Comparison of ENCODE assay signal across 1 cellular context in the genomic region with DNA sequence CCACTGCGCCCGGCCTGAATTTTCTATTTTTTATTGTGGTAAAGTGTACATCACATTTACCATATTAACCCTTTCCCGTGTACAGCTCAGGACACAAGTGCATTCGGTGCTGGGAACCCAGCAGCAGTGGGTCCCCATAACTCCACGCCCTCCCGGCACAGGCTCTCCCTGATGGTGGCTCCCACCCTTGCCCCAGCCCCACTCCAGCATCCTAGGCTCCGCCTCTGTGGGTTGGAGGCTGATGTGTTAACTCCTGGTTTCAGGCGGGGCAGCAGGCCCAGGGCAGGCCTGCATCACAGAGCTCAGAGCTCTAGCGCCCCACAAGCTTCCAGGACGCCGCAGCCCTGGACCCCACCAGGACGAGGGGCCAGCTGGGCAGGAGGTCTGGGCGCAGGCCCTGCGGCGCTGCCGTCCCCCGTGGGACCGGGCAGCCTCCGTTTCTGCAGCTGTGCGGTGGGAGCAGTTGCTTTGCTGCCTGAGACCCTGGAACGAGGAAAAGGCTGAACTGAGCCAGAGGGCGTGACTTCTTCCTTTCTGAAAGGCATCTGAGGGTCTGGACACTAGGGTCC.
TF ChIP-seq lines count a peak whose summit lies in the region.

No MANE protein-coding gene starts in this region.

TF ChIP-seq in GM23338, 12 proteins besides CTCF, POLR2A, EP300 and RAD21 (continued from another document):
- TF ChIP-seq, protein P1, sequence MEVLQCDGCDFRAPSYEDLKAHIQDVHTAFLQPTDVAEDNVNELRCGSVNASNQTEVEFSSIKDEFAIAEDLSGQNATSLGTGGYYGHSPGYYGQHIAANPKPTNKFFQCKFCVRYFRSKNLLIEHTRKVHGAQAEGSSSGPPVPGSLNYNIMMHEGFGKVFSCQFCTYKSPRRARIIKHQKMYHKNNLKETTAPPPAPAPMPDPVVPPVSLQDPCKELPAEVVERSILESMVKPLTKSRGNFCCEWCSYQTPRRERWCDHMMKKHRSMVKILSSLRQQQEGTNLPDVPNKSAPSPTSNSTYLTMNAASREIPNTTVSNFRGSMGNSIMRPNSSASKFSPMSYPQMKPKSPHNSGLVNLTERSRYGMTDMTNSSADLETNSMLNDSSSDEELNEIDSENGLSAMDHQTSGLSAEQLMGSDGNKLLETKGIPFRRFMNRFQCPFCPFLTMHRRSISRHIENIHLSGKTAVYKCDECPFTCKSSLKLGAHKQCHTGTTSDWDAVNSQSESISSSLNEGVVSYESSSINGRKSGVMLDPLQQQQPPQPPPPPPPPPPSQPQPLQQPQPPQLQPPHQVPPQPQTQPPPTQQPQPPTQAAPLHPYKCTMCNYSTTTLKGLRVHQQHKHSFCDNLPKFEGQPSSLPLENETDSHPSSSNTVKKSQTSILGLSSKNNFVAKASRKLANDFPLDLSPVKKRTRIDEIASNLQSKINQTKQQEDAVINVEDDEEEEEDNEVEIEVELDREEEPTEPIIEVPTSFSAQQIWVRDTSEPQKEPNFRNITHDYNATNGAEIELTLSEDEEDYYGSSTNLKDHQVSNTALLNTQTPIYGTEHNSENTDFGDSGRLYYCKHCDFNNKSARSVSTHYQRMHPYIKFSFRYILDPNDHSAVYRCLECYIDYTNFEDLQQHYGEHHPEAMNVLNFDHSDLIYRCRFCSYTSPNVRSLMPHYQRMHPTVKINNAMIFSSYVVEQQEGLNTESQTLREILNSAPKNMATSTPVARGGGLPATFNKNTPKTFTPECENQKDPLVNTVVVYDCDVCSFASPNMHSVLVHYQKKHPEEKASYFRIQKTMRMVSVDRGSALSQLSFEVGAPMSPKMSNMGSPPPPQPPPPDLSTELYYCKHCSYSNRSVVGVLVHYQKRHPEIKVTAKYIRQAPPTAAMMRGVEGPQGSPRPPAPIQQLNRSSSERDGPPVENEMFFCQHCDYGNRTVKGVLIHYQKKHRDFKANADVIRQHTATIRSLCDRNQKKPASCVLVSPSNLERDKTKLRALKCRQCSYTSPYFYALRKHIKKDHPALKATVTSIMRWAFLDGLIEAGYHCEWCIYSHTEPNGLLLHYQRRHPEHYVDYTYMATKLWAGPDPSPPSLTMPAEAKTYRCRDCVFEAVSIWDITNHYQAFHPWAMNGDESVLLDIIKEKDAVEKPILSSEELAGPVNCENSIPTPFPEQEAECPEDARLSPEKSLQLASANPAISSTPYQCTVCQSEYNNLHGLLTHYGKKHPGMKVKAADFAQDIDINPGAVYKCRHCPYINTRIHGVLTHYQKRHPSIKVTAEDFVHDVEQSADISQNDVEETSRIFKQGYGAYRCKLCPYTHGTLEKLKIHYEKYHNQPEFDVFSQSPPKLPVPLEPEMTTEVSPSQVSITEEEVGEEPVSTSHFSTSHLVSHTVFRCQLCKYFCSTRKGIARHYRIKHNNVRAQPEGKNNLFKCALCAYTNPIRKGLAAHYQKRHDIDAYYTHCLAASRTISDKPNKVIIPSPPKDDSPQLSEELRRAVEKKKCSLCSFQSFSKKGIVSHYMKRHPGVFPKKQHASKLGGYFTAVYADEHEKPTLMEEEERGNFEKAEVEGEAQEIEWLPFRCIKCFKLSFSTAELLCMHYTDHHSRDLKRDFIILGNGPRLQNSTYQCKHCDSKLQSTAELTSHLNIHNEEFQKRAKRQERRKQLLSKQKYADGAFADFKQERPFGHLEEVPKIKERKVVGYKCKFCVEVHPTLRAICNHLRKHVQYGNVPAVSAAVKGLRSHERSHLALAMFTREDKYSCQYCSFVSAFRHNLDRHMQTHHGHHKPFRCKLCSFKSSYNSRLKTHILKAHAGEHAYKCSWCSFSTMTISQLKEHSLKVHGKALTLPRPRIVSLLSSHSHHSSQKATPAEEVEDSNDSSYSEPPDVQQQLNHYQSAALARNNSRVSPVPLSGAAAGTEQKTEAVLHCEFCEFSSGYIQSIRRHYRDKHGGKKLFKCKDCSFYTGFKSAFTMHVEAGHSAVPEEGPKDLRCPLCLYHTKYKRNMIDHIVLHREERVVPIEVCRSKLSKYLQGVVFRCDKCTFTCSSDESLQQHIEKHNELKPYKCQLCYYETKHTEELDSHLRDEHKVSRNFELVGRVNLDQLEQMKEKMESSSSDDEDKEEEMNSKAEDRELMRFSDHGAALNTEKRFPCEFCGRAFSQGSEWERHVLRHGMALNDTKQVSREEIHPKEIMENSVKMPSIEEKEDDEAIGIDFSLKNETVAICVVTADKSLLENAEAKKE (CRISPR knock-in tag; IDR thresholded peaks at IDR 0.05) = no peak
- no peak for TF ChIP-seq ZNF114 (CRISPR knock-in tag; IDR thresholded peaks at IDR 0.05)
- no peak for TF ChIP-seq EZH2phosphoT487 (IDR thresholded peaks at IDR 0.05; ENCODE audit: unreplicated experiment)
- no peak for TF ChIP-seq ZNF331 (CRISPR knock-in tag; IDR thresholded peaks at IDR 0.05; ENCODE audit: low read depth)
- no peak for TF ChIP-seq CREB1 (CRISPR knock-in tag; IDR thresholded peaks at IDR 0.05; ENCODE audit: low read depth)
- no peak for TF ChIP-seq POLR2AphosphoS5 (IDR thresholded peaks at IDR 0.05; ENCODE audit: low read depth)
- no peak for TF ChIP-seq NANOG (IDR thresholded peaks at IDR 0.05; ENCODE audit: borderline replicate concordance)
- TF ChIP-seq, protein P2, sequence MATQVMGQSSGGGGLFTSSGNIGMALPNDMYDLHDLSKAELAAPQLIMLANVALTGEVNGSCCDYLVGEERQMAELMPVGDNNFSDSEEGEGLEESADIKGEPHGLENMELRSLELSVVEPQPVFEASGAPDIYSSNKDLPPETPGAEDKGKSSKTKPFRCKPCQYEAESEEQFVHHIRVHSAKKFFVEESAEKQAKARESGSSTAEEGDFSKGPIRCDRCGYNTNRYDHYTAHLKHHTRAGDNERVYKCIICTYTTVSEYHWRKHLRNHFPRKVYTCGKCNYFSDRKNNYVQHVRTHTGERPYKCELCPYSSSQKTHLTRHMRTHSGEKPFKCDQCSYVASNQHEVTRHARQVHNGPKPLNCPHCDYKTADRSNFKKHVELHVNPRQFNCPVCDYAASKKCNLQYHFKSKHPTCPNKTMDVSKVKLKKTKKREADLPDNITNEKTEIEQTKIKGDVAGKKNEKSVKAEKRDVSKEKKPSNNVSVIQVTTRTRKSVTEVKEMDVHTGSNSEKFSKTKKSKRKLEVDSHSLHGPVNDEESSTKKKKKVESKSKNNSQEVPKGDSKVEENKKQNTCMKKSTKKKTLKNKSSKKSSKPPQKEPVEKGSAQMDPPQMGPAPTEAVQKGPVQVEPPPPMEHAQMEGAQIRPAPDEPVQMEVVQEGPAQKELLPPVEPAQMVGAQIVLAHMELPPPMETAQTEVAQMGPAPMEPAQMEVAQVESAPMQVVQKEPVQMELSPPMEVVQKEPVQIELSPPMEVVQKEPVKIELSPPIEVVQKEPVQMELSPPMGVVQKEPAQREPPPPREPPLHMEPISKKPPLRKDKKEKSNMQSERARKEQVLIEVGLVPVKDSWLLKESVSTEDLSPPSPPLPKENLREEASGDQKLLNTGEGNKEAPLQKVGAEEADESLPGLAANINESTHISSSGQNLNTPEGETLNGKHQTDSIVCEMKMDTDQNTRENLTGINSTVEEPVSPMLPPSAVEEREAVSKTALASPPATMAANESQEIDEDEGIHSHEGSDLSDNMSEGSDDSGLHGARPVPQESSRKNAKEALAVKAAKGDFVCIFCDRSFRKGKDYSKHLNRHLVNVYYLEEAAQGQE (IDR thresholded peaks at IDR 0.05; ENCODE audit: unreplicated experiment) = no peak
